In genomic region chr11:18105086-18105801, GRCh38 we compare ENCODE assay signal across 8 cellular contexts. TPM values are rescaled to one million over a fixed set of nuclear protein-coding genes. Genes with fewer than 3 reads are reported as not detected.
DNase-seq lines count a peak whose midpoint lies in the region; ATAC-seq, FAIRE-seq and TF ChIP-seq lines count a peak whose summit lies in the region.

No MANE protein-coding gene starts in this region.

- 22 to 23% methylated on average over 29 of the region's 29 CpGs for WGBS in lower leg skin, 2 donors
- WGBS in urinary bladder, result 19% methylated on average over 29 of the region's 29 CpGs

- no peak for DNase-seq in activated naive CD4-positive, alpha-beta T cell (lab: John Stamatoyannopoulos, UW)
- DNase-seq in activated naive CD8-positive, alpha-beta T cell treated with anti-CD3 and anti-CD28 coated beads, Interleukin-2, amount 10 ng/mL, durations not matched to agents 7 days and 5 days, result no peak
- no peak for DNase-seq in lower leg skin (ENCODE audit: low spot score in 2 of 2)
- no peak for DNase-seq in NCI-H128 (lab: John Stamatoyannopoulos, UW; ENCODE audit: unreplicated experiment)
- DNase-seq in HCEC 1CT, result no peak
- DNase-seq in urothelium cell line (ENCODE audit: low spot score), result no peak

- no peak for TF ChIP-seq CTCF in lower leg skin (IDR thresholded peaks at IDR 0.05)

- H3K4me1 ChIP-seq in urinary bladder (ENCODE audit: insufficient read depth), result no peaks in the 10 kb centered on the region

- no peak overlapping the region for H3K27ac ChIP-seq in urinary bladder (ENCODE audit: low read depth)

- FAIRE-seq in urothelium cell line (lab: Jason Lieb, UNC), result no peak

- peak overlapping the region; percentile 95 for H3K4me3 Mint-ChIP-seq in activated naive CD4-positive, alpha-beta T cell treated with anti-CD3 and anti-CD28 coated beads, Interleukin-2, amount 50 U/mL, for 24 hours
- H3K4me3 Mint-ChIP-seq in activated naive CD8-positive, alpha-beta T cell treated with anti-CD3 and anti-CD28 coated beads, Interleukin-2, amount 10 ng/mL, durations not matched to agents 7 days and 5 days, result peak overlapping the region; percentile 92

- no peaks in the 10 kb centered on the region for H3K27me3 Mint-ChIP-seq in activated naive CD4-positive, alpha-beta T cell treated with anti-CD3 and anti-CD28 coated beads, Interleukin-2, amount 50 U/mL, for 24 hours
- H3K27me3 Mint-ChIP-seq in activated naive CD8-positive, alpha-beta T cell treated with anti-CD3 and anti-CD28 coated beads, Interleukin-2, amount 10 ng/mL, durations not matched to agents 7 days and 5 days, result peaks cover under 1% of the 10 kb centered on the region

- H3K36me3 Mint-ChIP-seq in activated naive CD4-positive, alpha-beta T cell treated with anti-CD3 and anti-CD28 coated beads, Interleukin-2, amount 50 U/mL, for 24 hours, result peaks cover 13% of the 10 kb centered on the region
- H3K36me3 Mint-ChIP-seq in activated naive CD8-positive, alpha-beta T cell treated with anti-CD3 and anti-CD28 coated beads, Interleukin-2, amount 10 ng/mL, durations not matched to agents 7 days and 5 days, result peaks cover 18% of the 10 kb centered on the region

- H3K27ac Mint-ChIP-seq in activated naive CD4-positive, alpha-beta T cell treated with anti-CD3 and anti-CD28 coated beads, Interleukin-2, amount 50 U/mL, for 24 hours, result peak overlapping the region; percentile 93
- peak overlapping the region; percentile 78 for H3K27ac Mint-ChIP-seq in activated naive CD8-positive, alpha-beta T cell treated with anti-CD3 and anti-CD28 coated beads, Interleukin-2, amount 10 ng/mL, durations not matched to agents 7 days and 5 days

- ATAC-seq in activated naive CD8-positive, alpha-beta T cell treated with anti-CD3 and anti-CD28 coated beads, Interleukin-2, amount 10 ng/mL, durations not matched to agents 7 days and 5 days (ENCODE audit: low read depth), result no peak

- POLR2A ChIA-PET in activated naive CD8-positive, alpha-beta T cell treated with anti-CD3 and anti-CD28 coated beads, Interleukin-2, amount 10 ng/mL, durations not matched to agents 7 days and 5 days (lab: Charles Lee), result interaction anchor here (0.7 to 1.5 kb wide), 9 partner anchors 10 to 1368 kb away, joined by 3 to 6 read pairs (median 4); partner anchors contain the start of gene TSG101

- H3K4me1 Mint-ChIP-seq in activated naive CD4-positive, alpha-beta T cell treated with anti-CD3 and anti-CD28 coated beads, Interleukin-2, amount 50 U/mL, for 24 hours, result peaks cover 49% of the 10 kb centered on the region
- peaks cover 12% of the 10 kb centered on the region for H3K4me1 Mint-ChIP-seq in activated naive CD8-positive, alpha-beta T cell treated with anti-CD3 and anti-CD28 coated beads, Interleukin-2, amount 10 ng/mL, durations not matched to agents 7 days and 5 days

- intact Hi-C loops in lower leg skin (cut with DNase I; ENCODE audit: low total_unique reads), result loop anchor here (10.0 kb wide), 1 partner anchor 100 kb away; no protein-coding TSS in a partner anchor

- TF ChIP-seq POLR2A in lower leg skin (IDR thresholded peaks at IDR 0.05), result no peak

- H3K36me3 ChIP-seq in urinary bladder (ENCODE audit: insufficient read depth), result no peaks in the 10 kb centered on the region

- H3K4me3 ChIP-seq in lower leg skin (ENCODE audit: low read depth, poor library complexity, severe bottlenecking) (peak overlapping the region; percentile 93), urinary bladder (ENCODE audit: low read depth, low read length) (peak overlapping the region; percentile 97)

- no peaks in the 10 kb centered on the region for H3K9me3 Mint-ChIP-seq in activated naive CD4-positive, alpha-beta T cell treated with anti-CD3 and anti-CD28 coated beads, Interleukin-2, amount 50 U/mL, for 24 hours
- no peaks in the 10 kb centered on the region for H3K9me3 Mint-ChIP-seq in activated naive CD8-positive, alpha-beta T cell treated with anti-CD3 and anti-CD28 coated beads, Interleukin-2, amount 10 ng/mL, durations not matched to agents 7 days and 5 days

RNA-seq across cellular contexts. Expression of gene SAAL1, which starts 0.6 kb away (rescaled TPM):
- 10 to 100 TPM; 24.0 to 27.0 TPM for total RNA-seq in activated naive CD8-positive, alpha-beta T cell treated with anti-CD3 and anti-CD28 coated beads, Interleukin-2, amount 10 ng/mL, durations not matched to agents 7 days and 5 days
- total RNA-seq in lower leg skin (10 to 100 TPM in 3 of 4 donors, 1 to 10 TPM in 1; 7.2 to 13.7 (median 11.5) TPM), urinary bladder (23.1 TPM)
- 8.8 TPM for polyA plus RNA-seq in urinary bladder

RNA-seq across cellular contexts. Expression of gene MRGPRX3, which starts 27.1 kb away (rescaled TPM):
- total RNA-seq in activated naive CD8-positive, alpha-beta T cell treated with anti-CD3 and anti-CD28 coated beads, Interleukin-2, amount 10 ng/mL, durations not matched to agents 7 days and 5 days, result not detected
- under 1 TPM in 1 of 4 donors, not detected in 3; 0.38 TPM for total RNA-seq in lower leg skin
- total RNA-seq in urinary bladder, result not detected
- not detected for polyA plus RNA-seq in urinary bladder

RNA-seq across cellular contexts. Expression of gene TPH1, which starts 59.2 kb away (rescaled TPM):
- under 1 TPM; 0.28 to 0.40 TPM for total RNA-seq in activated naive CD8-positive, alpha-beta T cell treated with anti-CD3 and anti-CD28 coated beads, Interleukin-2, amount 10 ng/mL, durations not matched to agents 7 days and 5 days
- total RNA-seq in lower leg skin (1 to 10 TPM in 2 of 4 donors, under 1 TPM in 2; 0.04 to 1.9 (median 0.76) TPM), urinary bladder (2.5 TPM)
- polyA plus RNA-seq in urinary bladder, result 0.14 TPM
